ENCODE assay signal across 14 cellular contexts in genomic region chr12:122086641-122087285, GRCh38. TPM values are rescaled to one million over a fixed set of nuclear protein-coding genes. Genes with fewer than 3 reads are reported as not detected.
DNase-seq lines count a peak whose midpoint lies in the region; ATAC-seq, FAIRE-seq and TF ChIP-seq lines count a peak whose summit lies in the region.
"Had no signal": no experiment of that assay in that cellular context is flagged by ENCODE, and none has a peak within 500 bp of the region (broad histone marks: within the 10 kb centered on the region; RNA-seq: fewer than 3 reads in every experiment).

No MANE protein-coding gene starts in this region.

- no peak overlapping the region for H3K4ac ChIP-seq in neuronal stem cell (ENCODE audit: low read length)

- H3K79me1 ChIP-seq in neuronal stem cell (ENCODE audit: low read depth, low read length), result no peaks in the 10 kb centered on the region

- BruUV-seq in MCF 10A (replicated peaks; lab: Mats Ljungman, UMichigan) (no TSS peak), mammary epithelial cell (replicated peaks; lab: Mats Ljungman, UMichigan) (no TSS peak)

- peaks cover 15% of the 10 kb centered on the region for H3K4me1 Mint-ChIP-seq in MCF 10A (ENCODE audit: insufficient read depth, unreplicated experiment)
- peaks cover 60% of the 10 kb centered on the region for H3K4me1 Mint-ChIP-seq in endothelial cell (ENCODE audit: unreplicated experiment)

- no peak overlapping the region for H3K9ac ChIP-seq in mammary epithelial cell (ENCODE audit: insufficient read depth, low read length)
- peak overlapping the region in 1 of 2 donors; percentile 44 for H3K9ac ChIP-seq in mucosa of rectum (ENCODE audit: low read depth in 1 of 2, low read length in 2 of 2)
- H3K9ac ChIP-seq in neuronal stem cell (ENCODE audit: low read depth, low read length, poor library complexity), result no peak overlapping the region

- in situ Hi-C loops in mammary epithelial cell (cut with MboI; ENCODE audit: low sequenced_read_pairs in 2 of 2), result no loop called here
- in situ Hi-C loops in transverse colon (cut with MboI; ENCODE audit: low pct_ligation_motif_present in 1 of 4, low pct_unique_long_range_greater_than_20kb in 1 of 4, low sequenced_read_pairs in 3 of 4), result no loop called here

- no peaks in the 10 kb centered on the region for H3K9me3 ChIP-seq in mammary epithelial cell (replicated peaks; ENCODE audit: insufficient read depth, low read length)
- H3K9me3 ChIP-seq in body of pancreas, result no peaks in the 10 kb centered on the region
- H3K9me3 ChIP-seq in mucosa of rectum (ENCODE audit: control insufficient read depth in 2 of 2, low read length in 2 of 2), result no peaks in the 10 kb centered on the region
- H3K9me3 ChIP-seq in transverse colon, result no peaks in the 10 kb centered on the region
- H3K9me3 ChIP-seq in neuronal stem cell (replicated peaks in 1 of 2; ENCODE audit: control insufficient read depth in 2 of 2, insufficient read depth in 1 of 2, low read depth in 1 of 2, low read length in 2 of 2), result no peaks in the 10 kb centered on the region
- H3K9me3 ChIP-seq: neutrophil had no signal

- no peaks in the 10 kb centered on the region for H3K9me3 Mint-ChIP-seq in MCF 10A (ENCODE audit: unreplicated experiment)
- H3K9me3 Mint-ChIP-seq in endothelial cell (ENCODE audit: unreplicated experiment), result no peaks in the 10 kb centered on the region
- H3K9me3 Mint-ChIP-seq: T-helper 1 cell treated with Interleukin-12 subunit alpha and Interleukin-12 subunit beta and Interleukin-4 antibody, amounts not matched to agents 30 μg/mL and 1 μg/mL, for 36 hours had no signal

- peaks cover 63% of the 10 kb centered on the region for H3K36me3 Mint-ChIP-seq in MCF 10A (ENCODE audit: insufficient read depth, unreplicated experiment)
- peaks cover 31% of the 10 kb centered on the region for H3K36me3 Mint-ChIP-seq in endothelial cell (ENCODE audit: low read depth, unreplicated experiment)

- no peak overlapping the region for H3K23ac ChIP-seq in neuronal stem cell (ENCODE audit: low read depth, low read length, poor library complexity)

- no peak for TF ChIP-seq EP300 in transverse colon (IDR thresholded peaks at IDR 0.05; ENCODE audit: low read depth)

- dilution Hi-C loops in mammary epithelial cell (cut with HindIII; ENCODE audit: low sequenced_read_pairs), result no loop called here

- TF ChIP-seq POLR2A in body of pancreas (IDR thresholded peaks at IDR 0.05) (no peak), transverse colon (IDR thresholded peaks at IDR 0.05) (no peak)

- 87% methylated on average over 13 of the region's 18 CpGs for WGBS in mammary epithelial cell (ENCODE audit: low coverage, missing lambda C conversion rate)
- WGBS in body of pancreas, 2 donors, result 79% methylated on average over 9 to 18 of the region's 18 CpGs
- WGBS in transverse colon (ENCODE audit: low coverage in 1 of 2), 2 donors, result 48 to 60% methylated on average over 1 to 13 of the region's 18 CpGs
- no CpG with 5 or more reads among the region's 18 CpGs for WGBS in neuronal stem cell (ENCODE audit: extremely low coverage in 2 of 2, insufficient read length in 2 of 2, insufficient replicate concordance in 1 of 2), 2 donors

- no peak overlapping the region for H2BK12ac ChIP-seq in neuronal stem cell (ENCODE audit: low read length)

- intact Hi-C loops in MCF 10A (cut with micrococcal nuclease), result no loop called here
- intact Hi-C loops in mammary epithelial cell (cut with micrococcal nuclease), result no loop called here
- intact Hi-C loops in body of pancreas (cut with DNase I), result no loop called here
- intact Hi-C loops in transverse colon (cut with DNase I; ENCODE audit: low total_unique reads), result no loop called here

- H3K27me3 Mint-ChIP-seq in MCF 10A (ENCODE audit: insufficient read depth, unreplicated experiment), result no peaks in the 10 kb centered on the region
- peaks cover 16% of the 10 kb centered on the region for H3K27me3 Mint-ChIP-seq in endothelial cell (ENCODE audit: unreplicated experiment)

- TF ChIP-seq CTCF in MCF 10A (IDR thresholded peaks at IDR 0.05; ENCODE audit: unreplicated experiment) (no peak), mammary epithelial cell (conservative IDR thresholded peaks at IDR 0.05 in 1 of 2, IDR thresholded peaks at IDR 0.05 in 1 of 2; ENCODE audit: extremely low read depth in 1 of 2, insufficient read depth in 1 of 2, low read depth in 1 of 2, low read length in 2 of 2) (no peak), body of pancreas (IDR thresholded peaks at IDR 0.05) (no peak), transverse colon (IDR thresholded peaks at IDR 0.05) (no peak), endothelial cell (IDR thresholded peaks at IDR 0.05; ENCODE audit: unreplicated experiment) (no peak)

- H4K91ac ChIP-seq in neuronal stem cell (ENCODE audit: low read depth, low read length, poor library complexity), result no peak overlapping the region

- H3K4me2 ChIP-seq in mammary epithelial cell (ENCODE audit: insufficient read depth, low read depth, low read length), result no peak overlapping the region
- H3K4me2 ChIP-seq in neuronal stem cell (ENCODE audit: insufficient read depth, low read length, poor library complexity, severe bottlenecking), result no peak overlapping the region

- peaks cover 1% of the 10 kb centered on the region for H4K20me1 ChIP-seq in mammary epithelial cell (ENCODE audit: insufficient read depth, low read length)

- H4K8ac ChIP-seq in neuronal stem cell (ENCODE audit: low read depth, low read length), result no peak overlapping the region

- peaks cover 19% of the 10 kb centered on the region for H3K36me3 ChIP-seq in mammary epithelial cell (ENCODE audit: insufficient read depth, low read length)
- H3K36me3 ChIP-seq in body of pancreas (replicated peaks in 1 of 2; ENCODE audit: insufficient read depth in 1 of 2, low read depth in 2 of 2), result peaks cover 0 to 5% of the 10 kb centered on the region in 2 donors
- H3K36me3 ChIP-seq in mucosa of rectum (ENCODE audit: control insufficient read depth in 2 of 2, insufficient read depth in 2 of 2, low read length in 2 of 2), result peaks cover 15 to 21% of the 10 kb centered on the region in 2 donors
- no peaks in the 10 kb centered on the region for H3K36me3 ChIP-seq in transverse colon
- H3K36me3 ChIP-seq in neuronal stem cell (replicated peaks in 1 of 2; ENCODE audit: control insufficient read depth in 2 of 2, insufficient read depth in 2 of 2, low read length in 2 of 2), result peaks cover 3 to 58% of the 10 kb centered on the region in 2 donors

- no peak overlapping the region for H2BK120ac ChIP-seq in neuronal stem cell (ENCODE audit: low read depth, low read length)

- H3K27me3 ChIP-seq in mammary epithelial cell (ENCODE audit: insufficient read depth, low read length) (no peaks in the 10 kb centered on the region), body of pancreas (no peaks in the 10 kb centered on the region), mucosa of rectum (ENCODE audit: control insufficient read depth in 2 of 2, insufficient read depth in 2 of 2, low read length in 2 of 2) (no peaks in the 10 kb centered on the region), transverse colon (no peaks in the 10 kb centered on the region), neuronal stem cell (ENCODE audit: control insufficient read depth in 3 of 3, insufficient read depth in 3 of 3, low read depth in 1 of 3, low read length in 3 of 3) (no peaks in the 10 kb centered on the region)
- H3K27me3 ChIP-seq: neutrophil had no signal

- peak overlapping the region; percentile 18 for H3K27ac Mint-ChIP-seq in MCF 10A (ENCODE audit: low read depth, unreplicated experiment)
- H3K27ac Mint-ChIP-seq in endothelial cell (ENCODE audit: unreplicated experiment), result no peak overlapping the region
- H3K27ac Mint-ChIP-seq: T-helper 1 cell treated with Interleukin-12 subunit alpha and Interleukin-12 subunit beta and Interleukin-4 antibody, amounts not matched to agents 30 μg/mL and 1 μg/mL, for 36 hours had no signal

- H3K4me3 ChIP-seq in mammary epithelial cell (replicated peaks in 1 of 3; ENCODE audit: insufficient read depth in 1 of 3, low read depth in 2 of 3, low read length in 3 of 3) (no peak overlapping the region), body of pancreas (no peak overlapping the region), mucosa of rectum (ENCODE audit: low read length in 2 of 2) (no peak overlapping the region), transverse colon (peak overlapping the region in 1 of 4 donors; percentile 1), neuronal stem cell (ENCODE audit: low read length in 2 of 2) (no peak overlapping the region)

- no peak overlapping the region for H2BK5ac ChIP-seq in neuronal stem cell (ENCODE audit: low read length)

- POLR2A ChIA-PET in MCF 10A (lab: Yijun Ruan, JAX), result interaction anchor here (1.3 to 2.3 kb wide), 2 partner anchors 9 to 25 kb away, joined by 3 to 15 read pairs; no protein-coding TSS in a partner anchor

- FAIRE-seq in urothelium cell line (lab: Jason Lieb, UNC), result no peak
- FAIRE-seq: GM19239 had no signal

- H3K27ac ChIP-seq in mammary epithelial cell (ENCODE audit: insufficient read depth, low read depth, low read length), result no peak overlapping the region
- H3K27ac ChIP-seq in body of pancreas, result peak overlapping the region in 3 of 4 donors; percentile 5 to 51 (median 18)
- H3K27ac ChIP-seq in mucosa of rectum (ENCODE audit: low read depth in 2 of 2, low read length in 2 of 2), result peak overlapping the region; percentile 47 to 48
- H3K27ac ChIP-seq in transverse colon, result peak overlapping the region; percentile 71 to 95 (median 92)
- no peak overlapping the region for H3K27ac ChIP-seq in neuronal stem cell (replicated peaks; ENCODE audit: low read length)
- H3K27ac ChIP-seq: neutrophil had no signal

- H3K4me3 Mint-ChIP-seq in MCF 10A (ENCODE audit: unreplicated experiment) (no peak overlapping the region), endothelial cell (ENCODE audit: unreplicated experiment) (no peak overlapping the region)
- H3K4me3 Mint-ChIP-seq: T-helper 1 cell treated with Interleukin-12 subunit alpha and Interleukin-12 subunit beta and Interleukin-4 antibody, amounts not matched to agents 30 μg/mL and 1 μg/mL, for 36 hours had no signal

- no peak overlapping the region for H2BK15ac ChIP-seq in neuronal stem cell (ENCODE audit: low read length)

- no peak for ATAC-seq in body of pancreas

- H3K18ac ChIP-seq in neuronal stem cell (ENCODE audit: low read length), result no peak overlapping the region

- H3K79me2 ChIP-seq in mammary epithelial cell (ENCODE audit: insufficient read depth, low read length), result peaks cover 98% of the 10 kb centered on the region

- H2AFZ ChIP-seq in mammary epithelial cell (ENCODE audit: low read depth, low read length) (no peak overlapping the region), neuronal stem cell (ENCODE audit: low read length) (no peak overlapping the region)

- CTCF ChIA-PET in MCF 10A (lab: Yijun Ruan, JAX) (interaction anchor here (0.6 to 1.3 kb wide), 4 partner anchors 10 to 1111 kb away, joined by 3 to 4 read pairs (median 3); no protein-coding TSS in a partner anchor), mammary epithelial cell (lab: Charles Lee; ENCODE audit: low non-redundant PET) (no interaction called here)

- DNase-seq in MCF 10A (ENCODE audit: unreplicated experiment) (no peak), mammary epithelial cell (no peak), body of pancreas (peak in 1 of 4 donors; percentile 10), transverse colon (no peak), urothelium cell line (ENCODE audit: low spot score) (no peak), neuronal stem cell (ENCODE audit: low spot score) (no peak), endothelial cell (ENCODE audit: low spot score) (no peak)
- DNase-seq: DMS53; GOT3; stimulated activated CD4-positive, alpha-beta T cell treated with anti-CD3 and anti-CD28 coated beads, Interleukin-12 subunit alpha, Interleukin-12 subunit beta, amount 100 ng/mL, for 4 hours had no signal

- H2AK5ac ChIP-seq in neuronal stem cell (ENCODE audit: low read depth, low read length), result no peak overlapping the region

- no peak overlapping the region for H3K14ac ChIP-seq in neuronal stem cell (ENCODE audit: low read length)

- H3K4me1 ChIP-seq in mammary epithelial cell (ENCODE audit: insufficient read depth, low read length) (peaks cover 10% of the 10 kb centered on the region), body of pancreas (peaks cover 85% of the 10 kb centered on the region), mucosa of rectum (ENCODE audit: control insufficient read depth in 2 of 2, insufficient read depth in 2 of 2, low read length in 2 of 2) (peaks cover 79 to 92% of the 10 kb centered on the region in 2 donors), transverse colon (peaks cover 73 to 100% (median 96%) of the 10 kb centered on the region in 4 donors), neuronal stem cell (ENCODE audit: control insufficient read depth in 2 of 2, insufficient read depth in 1 of 2, low read depth in 1 of 2, low read length in 2 of 2) (peaks cover 8 to 9% of the 10 kb centered on the region in 2 donors)

RNA-seq across cellular contexts. Expression of gene MLXIP, which starts 8.2 kb away (rescaled TPM):
- total RNA-seq in MCF 10A (2022) (34.2 and 35.6 TPM in 2 replicates), mammary epithelial cell (10 to 100 TPM; 17.7 to 53.6 TPM), body of pancreas (10 to 100 TPM; 43.6 to 84.0 TPM), transverse colon (100 to 1,000 TPM in 3 of 4 donors, 10 to 100 TPM in 1; 99.5 to 302 (median 151) TPM), endothelial cell (ENCODE audit: unreplicated experiment) (63.3 TPM)
- 14.3 TPM for polyA plus RNA-seq in mammary epithelial cell
- 50.3 TPM for polyA minus RNA-seq in mammary epithelial cell
- 18.3 TPM for polyA plus RNA-seq in neuronal stem cell (2013, experiment 1 of 2)
- 18.1 TPM for polyA plus RNA-seq in neuronal stem cell (2013, experiment 2 of 2)

Comparison
In these comparisons a context has a peak if more than half of its experiments do, and no peak if none do; other contexts are left out.
1. H3K27ac ChIP-seq: peak in body of pancreas (3 of 4), mucosa of rectum (2 of 2) and transverse colon (4 of 4); none in mammary epithelial cell (single experiment) and neuronal stem cell (single experiment).